ENCODE assay signal across 3 cellular contexts in genomic region chr14:19173188-19173587, GRCh38.
A peak's percentile ranks its signal among the peaks of the same experiment; 100 is the strongest.
DNase-seq lines count a peak whose midpoint lies in the region; TF ChIP-seq lines count a peak whose summit lies in the region.
"Not testable (repeated sequence)": the region's sequence is repeated elsewhere in the genome, so short reads cannot be mapped to it uniquely, and the experiment has no call there.

No MANE protein-coding gene starts in this region.

- H3K18ac ChIP-seq in trophoblast cell (ENCODE audit: low read length) = not testable (repeated sequence)

- not testable (repeated sequence) for H4K12ac ChIP-seq in trophoblast cell (ENCODE audit: low read depth, low read length)

- H2BK120ac ChIP-seq in trophoblast cell (ENCODE audit: insufficient read depth, low read length, poor library complexity) = not testable (repeated sequence)

- H3K4me2 ChIP-seq in Karpas-422 (ENCODE audit: low read depth, low read length, poor library complexity, severe bottlenecking); trophoblast cell (ENCODE audit: low read length): not testable (repeated sequence)

- peak; percentile 39 for DNase-seq in Karpas-422
- peak; percentile 13 to 31 for DNase-seq in trophoblast cell
- peak; percentile 52 for DNase-seq in spleen

- H3K4ac ChIP-seq in trophoblast cell (ENCODE audit: low read depth, low read length) = not testable (repeated sequence)

- no CpG with 5 or more reads among the region's 3 CpGs for WGBS in trophoblast cell (ENCODE audit: extremely low coverage, insufficient coverage, insufficient read length)
- WGBS in spleen, 5 donors = 80 to 92% (median 82%) methylated on average over 2 to 3 of the region's 3 CpGs

- not testable (repeated sequence) for H3K79me1 ChIP-seq in trophoblast cell (ENCODE audit: low read length)

- H4K8ac ChIP-seq in trophoblast cell (ENCODE audit: low read depth, low read length) = not testable (repeated sequence)

- H2BK12ac ChIP-seq in trophoblast cell (ENCODE audit: low read length) = not testable (repeated sequence)

- H3K79me2 ChIP-seq in Karpas-422 (ENCODE audit: low read length); trophoblast cell (ENCODE audit: control insufficient read depth, insufficient read depth, low read length, poor library complexity): not testable (repeated sequence)

- H3K4me3 ChIP-seq in Karpas-422 (ENCODE audit: low read length); trophoblast cell (ENCODE audit: low read depth, low read length); spleen: not testable (repeated sequence)

- H2AK5ac ChIP-seq in trophoblast cell (ENCODE audit: low read length) = not testable (repeated sequence)

- intact Hi-C loops in spleen (cut with DNase I; ENCODE audit: low total_unique reads) = not testable (repeated sequence)

- not testable (repeated sequence) for H3K4me1 ChIP-seq in Karpas-422 (ENCODE audit: low read length); trophoblast cell (ENCODE audit: control insufficient read depth in 1 of 2, insufficient read depth in 2 of 2, low read length in 2 of 2); spleen

- H3K9me3 ChIP-seq in Karpas-422 (ENCODE audit: low read length) (peaks cover 19% of the 10 kb centered on the region), spleen (peaks cover 0 to 11% (median 3%) of the 10 kb centered on the region in 8 donors)
- not testable (repeated sequence) for H3K9me3 ChIP-seq in trophoblast cell (ENCODE audit: insufficient read depth, low read depth, low read length)

- not testable (repeated sequence) for H4K91ac ChIP-seq in trophoblast cell (ENCODE audit: low read depth, low read length)

- not testable (repeated sequence) for H3K27ac ChIP-seq in Karpas-422 (ENCODE audit: low read length); trophoblast cell (ENCODE audit: low read depth, low read length); spleen

- not testable (repeated sequence) for TF ChIP-seq CTCF in spleen (IDR thresholded peaks at IDR 0.05 in 8 of 11, conservative IDR thresholded peaks at IDR 0.05 in 3 of 11)

- not testable (repeated sequence) for H3K23ac ChIP-seq in trophoblast cell (ENCODE audit: low read length)

- H4K20me1 ChIP-seq in Karpas-422 (ENCODE audit: insufficient read depth, low read depth, low read length) = not testable (repeated sequence)

- not testable (repeated sequence) for H3K9me2 ChIP-seq in Karpas-422 (replicated peaks; ENCODE audit: insufficient read depth, low read length)

- H3K14ac ChIP-seq in trophoblast cell (ENCODE audit: low read length) = not testable (repeated sequence)

- not testable (repeated sequence) for H3K36me3 ChIP-seq in Karpas-422 (ENCODE audit: insufficient read depth, low read length); trophoblast cell (ENCODE audit: control insufficient read depth in 1 of 2, insufficient read depth in 2 of 2, low read length in 2 of 2); spleen

- not testable (repeated sequence) for H2AFZ ChIP-seq in Karpas-422 (ENCODE audit: low read length); trophoblast cell (ENCODE audit: insufficient read depth, low read length, poor library complexity)

- H2BK5ac ChIP-seq in trophoblast cell (ENCODE audit: low read depth, low read length, poor library complexity) = not testable (repeated sequence)

- not testable (repeated sequence) for H3K9ac ChIP-seq in Karpas-422 (ENCODE audit: low read length); trophoblast cell (ENCODE audit: low read length)

- TF ChIP-seq POLR2A in spleen (IDR thresholded peaks at IDR 0.05) = not testable (repeated sequence)

- not testable (repeated sequence) for H3K27me3 ChIP-seq in Karpas-422 (ENCODE audit: low read length); trophoblast cell (ENCODE audit: insufficient read depth, low read length); spleen (replicated peaks in 1 of 7)
